ENCODE assay signal across 3 cellular contexts in the genomic region with DNA sequence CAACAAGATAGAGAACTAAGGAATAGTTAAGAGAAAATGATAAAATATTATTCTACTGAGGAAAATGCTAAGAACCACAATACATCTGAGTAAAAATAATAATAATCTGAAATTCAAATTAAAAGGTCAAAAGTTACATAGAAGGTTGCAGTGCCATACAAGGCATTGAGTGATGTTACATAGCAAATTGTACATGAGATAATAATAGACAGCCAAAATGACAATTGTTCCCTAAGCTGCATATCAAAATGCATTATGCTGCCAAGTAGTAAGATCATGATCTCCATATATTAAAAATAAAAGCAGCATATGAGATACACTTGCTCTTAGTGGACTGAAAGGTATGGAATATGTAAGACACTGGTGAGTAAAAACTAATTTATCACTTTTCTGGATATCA.
"Had no signal": no experiment of that assay in that cellular context is flagged by ENCODE, and none has a peak within 500 bp of the region (broad histone marks: within the 10 kb centered on the region; RNA-seq: fewer than 3 reads in every experiment).

No MANE protein-coding gene starts in this region.

- H3K4me3 ChIP-seq: GM12878 had no signal

- DNase-seq: GDM1, GF-D8 had no signal
